In genomic region chr5:179867476-179867875, GRCh38 we compare ENCODE assay signal across 3 cellular contexts.
TF ChIP-seq lines count a peak whose summit lies in the region.

No MANE protein-coding gene starts in this region.

TF ChIP-seq in SK-N-SH, 30 proteins besides CTCF, POLR2A, EP300 and RAD21 (continues in another document):
- no peak for TF ChIP-seq USF2 (IDR thresholded peaks at IDR 0.05; ENCODE audit: borderline replicate concordance, low read depth, low read length)
- TF ChIP-seq SIN3A (IDR thresholded peaks at IDR 0.05; ENCODE audit: borderline replicate concordance, low read depth, low read length) = no peak
- TF ChIP-seq JUND (IDR thresholded peaks at IDR 0.05) = no peak
- TF ChIP-seq NRF1 (IDR thresholded peaks at IDR 0.05; ENCODE audit: low read depth, low read length) = no peak
- TF ChIP-seq GABPA (IDR thresholded peaks at IDR 0.05; ENCODE audit: low read depth) = no peak
- no peak for TF ChIP-seq RXRA (IDR thresholded peaks at IDR 0.05; ENCODE audit: borderline replicate concordance, low read depth)
- TF ChIP-seq EZH2phosphoT487 (IDR thresholded peaks at IDR 0.05; ENCODE audit: borderline replicate concordance, low read depth) = no peak
- no peak for TF ChIP-seq RFX5 (IDR thresholded peaks at IDR 0.05; ENCODE audit: low read length)
- TF ChIP-seq POLR2AphosphoS5 (IDR thresholded peaks at IDR 0.05; ENCODE audit: low read depth, low read length) = no peak
- no peak for TF ChIP-seq RCOR1 (IDR thresholded peaks at IDR 0.05; ENCODE audit: low read length)
- no peak for TF ChIP-seq REST (IDR thresholded peaks at IDR 0.05; ENCODE audit: low read depth, low read length)
- no peak for TF ChIP-seq ZBTB33 (IDR thresholded peaks at IDR 0.05; ENCODE audit: borderline replicate concordance, low read depth)

TF ChIP-seq in SK-N-SH treated with all-trans-retinoic acid at 6 μM for 48 hours, 23 proteins besides CTCF, POLR2A, EP300 and RAD21:
- no peak for TF ChIP-seq ISL1 (CRISPR knock-in tag; IDR thresholded peaks at IDR 0.05)
- no peak for TF ChIP-seq ZC3H10 (CRISPR knock-in tag; IDR thresholded peaks at IDR 0.05)
- no peak for TF ChIP-seq TOX (CRISPR knock-in tag; IDR thresholded peaks at IDR 0.05; ENCODE audit: borderline replicate concordance)
- TF ChIP-seq POU6F1 (CRISPR knock-in tag; IDR thresholded peaks at IDR 0.05; ENCODE audit: borderline replicate concordance, low read depth) = no peak
- TF ChIP-seq ZNF70 (CRISPR knock-in tag; IDR thresholded peaks at IDR 0.05) = no peak
- TF ChIP-seq ZNF565 (CRISPR knock-in tag; conservative IDR thresholded peaks at IDR 0.05; ENCODE audit: low read depth) = no peak
- TF ChIP-seq PPARA (CRISPR knock-in tag; IDR thresholded peaks at IDR 0.05; ENCODE audit: borderline replicate concordance) = no peak

TF ChIP-seq in K562, 482 proteins besides CTCF, POLR2A, EP300 and RAD21:
- TF ChIP-seq POLR2G (IDR thresholded peaks at IDR 0.05; ENCODE audit: low read depth, low read length) (peak; percentile 54; the same call in 1 of the 2 replicates), MIER1 (IDR thresholded peaks at IDR 0.05; ENCODE audit: low read depth) (no peak)
